In the genomic region with DNA sequence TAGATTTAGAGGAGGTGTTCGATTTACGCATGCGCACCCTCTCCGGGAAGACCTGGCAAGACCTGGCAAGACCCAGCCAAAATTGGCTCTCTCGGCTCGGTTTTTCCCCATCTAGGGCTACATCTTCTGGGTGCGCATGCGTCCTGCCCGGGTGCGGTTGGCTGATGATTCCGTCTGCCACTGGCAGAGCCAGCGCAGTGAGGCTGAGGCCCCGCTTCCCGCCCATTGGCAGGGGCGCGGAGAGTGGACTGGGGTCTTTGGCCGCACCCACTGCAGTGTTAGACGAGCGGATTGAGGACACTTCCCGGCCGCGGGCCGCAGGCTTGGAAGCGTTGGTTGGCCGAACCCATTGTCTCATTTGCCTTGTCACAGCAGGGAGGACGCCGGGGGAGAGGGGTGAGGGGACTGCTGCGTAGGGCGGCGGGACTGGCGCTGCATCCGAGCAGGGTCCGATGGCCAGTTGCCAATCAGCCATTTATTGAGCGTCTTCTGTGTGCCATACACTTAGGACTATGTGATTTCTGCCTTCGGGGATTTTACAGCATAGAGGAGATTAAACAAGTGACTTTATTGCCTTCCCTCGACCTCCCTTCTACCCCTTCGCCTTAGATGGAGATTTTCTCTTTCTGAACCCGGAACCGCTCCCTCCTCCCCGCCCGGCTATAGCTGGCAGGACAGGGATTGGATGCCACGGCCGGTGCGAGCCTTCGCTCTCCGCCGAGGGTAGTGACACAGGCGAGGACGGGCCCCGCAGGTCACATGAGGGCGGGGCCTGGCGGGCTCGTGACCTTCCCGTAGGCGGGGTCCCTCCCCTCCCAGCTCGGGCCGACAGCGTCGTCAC, we compare ENCODE assay signal across 8 cellular contexts. TPM values are rescaled to one million over a fixed set of nuclear protein-coding genes. Genes with fewer than 3 reads are reported as not detected.
A peak's percentile ranks its signal among the peaks of the same experiment; 100 is the strongest.
DNase-seq lines count a peak whose midpoint lies in the region; ATAC-seq and TF ChIP-seq lines count a peak whose summit lies in the region.

No MANE protein-coding gene starts in this region.

- no peaks in the 10 kb centered on the region for H3K27me3 Mint-ChIP-seq in CD4-positive, alpha-beta memory T cell
- peaks cover 6% of the 10 kb centered on the region for H3K27me3 Mint-ChIP-seq in activated CD4-positive, alpha-beta memory T cell treated with anti-CD3 and anti-CD28 coated beads, Interleukin-2, amount 10 ng/mL, durations not matched to agents 7 days and 5 days

- H3K36me3 Mint-ChIP-seq in CD4-positive, alpha-beta memory T cell, result peaks cover 0 to 12% of the 10 kb centered on the region in 2 donors
- no peaks in the 10 kb centered on the region for H3K36me3 Mint-ChIP-seq in activated CD4-positive, alpha-beta memory T cell treated with anti-CD3 and anti-CD28 coated beads, Interleukin-2, amount 10 ng/mL, durations not matched to agents 7 days and 5 days (ENCODE audit: low read depth)

- peak overlapping the region; percentile 99 for H3K27ac ChIP-seq in CD4-positive, alpha-beta memory T cell (ENCODE audit: low read depth, low read length)
- H3K27ac ChIP-seq in HL-60 (replicated peaks), result peak overlapping the region; percentile 76
- peak overlapping the region; percentile 96 for H3K27ac ChIP-seq in duodenal mucosa (ENCODE audit: low read depth, low read length)
- H3K27ac ChIP-seq in right lobe of liver, result peak overlapping the region; percentile 91 to 99 (median 98)

- no peaks in the 10 kb centered on the region for H3K36me3 ChIP-seq in CD4-positive, alpha-beta memory T cell (ENCODE audit: insufficient read depth, low read length)
- H3K36me3 ChIP-seq in duodenal mucosa (ENCODE audit: control insufficient read depth in 1 of 2, insufficient read depth in 2 of 2, low read length in 2 of 2) (no peaks in the 10 kb centered on the region), right lobe of liver (no peaks in the 10 kb centered on the region)

- no peaks in the 10 kb centered on the region for H3K27me3 ChIP-seq in CD4-positive, alpha-beta memory T cell (ENCODE audit: insufficient read depth, low read length)
- H3K27me3 ChIP-seq in HL-60 (ENCODE audit: insufficient read depth, poor library complexity, severe bottlenecking) (no peaks in the 10 kb centered on the region), duodenal mucosa (ENCODE audit: control insufficient read depth in 1 of 2, insufficient read depth in 2 of 2, low read length in 2 of 2) (no peaks in the 10 kb centered on the region), right lobe of liver (no peaks in the 10 kb centered on the region)

- H3K9me3 ChIP-seq in CD4-positive, alpha-beta memory T cell (ENCODE audit: control insufficient read depth in 1 of 2, low read length in 2 of 2), result no peaks in the 10 kb centered on the region
- H3K9me3 ChIP-seq in duodenal mucosa (ENCODE audit: control insufficient read depth in 1 of 2, low read length in 2 of 2), result no peaks in the 10 kb centered on the region
- H3K9me3 ChIP-seq in right lobe of liver, result no peaks in the 10 kb centered on the region

- H3K9me3 Mint-ChIP-seq in CD4-positive, alpha-beta memory T cell, result peaks cover 0 to 8% (median 0%) of the 10 kb centered on the region in 8 donors
- no peaks in the 10 kb centered on the region for H3K9me3 Mint-ChIP-seq in activated CD4-positive, alpha-beta memory T cell treated with anti-CD3 and anti-CD28 coated beads, Interleukin-2, amount 10 ng/mL, durations not matched to agents 7 days and 5 days

- CTCF ChIA-PET in CD4-positive, alpha-beta memory T cell (lab: Charles Lee; ENCODE audit: partially characterized antibody), result interaction anchor here (0.8 to 4.6 kb wide), 20 partner anchors 11 to 155 kb away, joined by 3 to 29 read pairs (median 6); a partner anchor contains a TSS
- CTCF ChIA-PET in activated CD4-positive, alpha-beta memory T cell treated with anti-CD3 and anti-CD28 coated beads, Interleukin-2, amount 10 ng/mL, durations not matched to agents 7 days and 5 days (lab: Charles Lee), result interaction anchor here (0.7 to 2.6 kb wide), 18 partner anchors 9 to 269 kb away, joined by 3 to 23 read pairs (median 4); a partner anchor contains a TSS

- TF ChIP-seq CTCF in HL-60 (IDR thresholded peaks at IDR 0.05; ENCODE audit: insufficient read depth, low read length) (no peak), right lobe of liver (IDR thresholded peaks at IDR 0.05) (no peak)

- peaks cover 17% of the 10 kb centered on the region for H3K4me1 ChIP-seq in CD4-positive, alpha-beta memory T cell (ENCODE audit: insufficient read depth, low read length)
- H3K4me1 ChIP-seq in duodenal mucosa (ENCODE audit: control insufficient read depth in 1 of 2, insufficient read depth in 2 of 2, low read length in 2 of 2) (peaks cover 2 to 7% of the 10 kb centered on the region in 2 donors), right lobe of liver (peaks cover 0 to 30% (median 2%) of the 10 kb centered on the region in 4 donors)

- peak; percentile 94 for TF ChIP-seq POLR2A in right lobe of liver (IDR thresholded peaks at IDR 0.05)

- peaks cover 7 to 26% (median 12%) of the 10 kb centered on the region in 4 donors for H3K4me1 Mint-ChIP-seq in CD4-positive, alpha-beta memory T cell
- H3K4me1 Mint-ChIP-seq in activated CD4-positive, alpha-beta memory T cell treated with anti-CD3 and anti-CD28 coated beads, Interleukin-2, amount 10 ng/mL, durations not matched to agents 7 days and 5 days, result peaks cover 30% of the 10 kb centered on the region

- peak overlapping the region; percentile 61 to 81 for H3K4me3 ChIP-seq in CD4-positive, alpha-beta memory T cell (ENCODE audit: low read length in 2 of 2)
- H3K4me3 ChIP-seq in HL-60 (replicated peaks; ENCODE audit: insufficient read depth, low read length) (peak overlapping the region; percentile 58), duodenal mucosa (ENCODE audit: low read depth in 1 of 2, low read length in 2 of 2) (peak overlapping the region; percentile 73 to 80), right lobe of liver (peak overlapping the region; percentile 36 to 60 (median 55))

- H3K4me3 Mint-ChIP-seq in CD4-positive, alpha-beta memory T cell, result peak overlapping the region; percentile 92 to 97 (median 94)
- peak overlapping the region; percentile 83 for H3K4me3 Mint-ChIP-seq in activated CD4-positive, alpha-beta memory T cell treated with anti-CD3 and anti-CD28 coated beads, Interleukin-2, amount 10 ng/mL, durations not matched to agents 7 days and 5 days

- 0% methylated on average over 18 of the region's 59 CpGs for WGBS in right lobe of liver (ENCODE audit: insufficient coverage, low coverage, low lambda C conversion rate, missing lambda C conversion rate)

- intact Hi-C loops in CD4-positive, alpha-beta memory T cell (cut with micrococcal nuclease), result loop anchor here (1.0 to 5.0 kb wide), 8 partner anchors 23 to 151 kb away; a partner anchor contains a TSS
- intact Hi-C loops in right lobe of liver (cut with DNase I), result loop anchor here in 1 of 2 donors (5.0 kb wide), 1 partner anchor 40 kb away; no protein-coding TSS in a partner anchor

- ATAC-seq in GM19455 (IDR thresholded peaks at IDR 0.05; ENCODE audit: unreplicated experiment) (peak; percentile 70), right lobe of liver (peak; percentile 85 to 92 (median 88))

- DNase-seq in CD4-positive, alpha-beta memory T cell, result peak; percentile 95 to 99 (median 97)
- DNase-seq in HL-60 (ENCODE audit: low read depth in 1 of 2, low spot score in 1 of 2), result peak; percentile 96 to 99
- peak; percentile 99 for DNase-seq in NCI-H82 treated with DMSO at 0.1 percent for 48 hours (lab: John Stamatoyannopoulos, UW; ENCODE audit: unreplicated experiment)
- peak; percentile 94 for DNase-seq in activated CD4-positive, alpha-beta memory T cell treated with anti-CD3 and anti-CD28 coated beads, Interleukin-2, amount 10 ng/mL, durations not matched to agents 7 days and 5 days
- peak; percentile 97 to 99 (median 99) for DNase-seq in right lobe of liver
- DNase-seq in stimulated activated CD4-positive, alpha-beta T cell treated with anti-CD3 and anti-CD28 coated beads, Interleukin-4, amount 100 ng/mL, for 24 hours, result peak; percentile 98

- H3K9ac ChIP-seq in duodenal mucosa (ENCODE audit: low read depth in 1 of 2, low read length in 2 of 2), result peak overlapping the region; percentile 95 to 96

- H3K27ac Mint-ChIP-seq in CD4-positive, alpha-beta memory T cell, result peak overlapping the region; percentile 98 to 100 (median 99)
- peak overlapping the region; percentile 97 for H3K27ac Mint-ChIP-seq in activated CD4-positive, alpha-beta memory T cell treated with anti-CD3 and anti-CD28 coated beads, Interleukin-2, amount 10 ng/mL, durations not matched to agents 7 days and 5 days

- POLR2A ChIA-PET in CD4-positive, alpha-beta memory T cell (lab: Charles Lee; ENCODE audit: partially characterized antibody), result interaction anchor here (0.7 to 4.4 kb wide), 21 partner anchors 9 to 311 kb away, joined by 3 to 90 read pairs (median 4); a partner anchor contains a TSS
- POLR2A ChIA-PET in activated CD4-positive, alpha-beta memory T cell treated with anti-CD3 and anti-CD28 coated beads, Interleukin-2, amount 10 ng/mL, durations not matched to agents 7 days and 5 days (lab: Charles Lee), result interaction anchor here (0.6 to 1.5 kb wide), 19 partner anchors 9 to 272 kb away, joined by 3 to 16 read pairs (median 4); a partner anchor contains a TSS

RNA-seq across cellular contexts. Expression of a gene that starts 43.7 kb away (rescaled TPM):
- total RNA-seq in CD4-positive, alpha-beta memory T cell, result 10 to 100 TPM; 65.0 to 69.6 TPM
- 10 to 100 TPM in 1 of 2 donors, 1 to 10 TPM in 1; 4.2 to 13.8 TPM for polyA plus RNA-seq in CD4-positive, alpha-beta memory T cell
- 10 to 100 TPM; 49.5 to 52.1 TPM for total RNA-seq in activated CD4-positive, alpha-beta memory T cell treated with anti-CD3 and anti-CD28 coated beads, Interleukin-2, amount 10 ng/mL, durations not matched to agents 7 days and 5 days
- 10 to 100 TPM; 13.3 to 17.1 (median 15.0) TPM for total RNA-seq in right lobe of liver

Comparison
In these comparisons a context has a peak if more than half of its experiments do, and no peak if none do; other contexts are left out.
1. Peak in every context shown above with its lines: DNase-seq, ATAC-seq, H3K4me3 ChIP-seq and H3K27ac ChIP-seq.